ENCODE assay signal across 16 cellular contexts in the genomic region with DNA sequence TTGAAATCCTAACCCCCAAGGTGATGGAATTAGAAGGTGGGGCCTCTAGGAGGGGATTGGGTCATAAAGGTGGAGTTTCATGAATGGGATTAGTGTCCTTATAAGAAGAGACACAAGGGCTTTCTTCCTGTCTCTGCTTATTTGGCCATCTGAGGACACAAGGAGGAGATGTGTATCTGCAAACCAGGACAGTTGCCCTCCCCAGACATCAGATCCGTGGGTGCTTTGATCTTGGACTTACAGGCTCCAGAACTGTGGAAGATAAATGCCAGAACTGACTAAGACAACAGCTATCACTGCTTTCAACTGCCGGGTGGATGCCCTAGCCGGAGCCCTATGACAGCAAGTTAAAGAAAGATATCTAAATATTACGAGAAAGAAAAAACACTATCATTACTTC.
A peak's percentile ranks its signal among the peaks of the same experiment; 100 is the strongest.
DNase-seq lines count a peak whose midpoint lies in the region; TF ChIP-seq lines count a peak whose summit lies in the region.
"Had no signal": no experiment of that assay in that cellular context is flagged by ENCODE, and none has a peak within 500 bp of the region (broad histone marks: within the 10 kb centered on the region; RNA-seq: fewer than 3 reads in every experiment).

No MANE protein-coding gene starts in this region.

- H3K4me3 ChIP-seq in esophagus muscularis mucosa (no peak overlapping the region), neural progenitor cell (no peak overlapping the region), transverse colon (no peak overlapping the region)
- H3K4me3 ChIP-seq: BLaER1 treated with 17β-estradiol and CSF1 and Interleukin-3, amounts not matched to agents 10 nM and 100 nM; HAP-1 had no signal

- H3K36me3 Mint-ChIP-seq in neural progenitor cell, result no peaks in the 10 kb centered on the region
- H3K36me3 Mint-ChIP-seq: CD4-positive, CD25-positive, alpha-beta regulatory T cell; CD8-positive, alpha-beta memory T cell had no signal

- no peaks in the 10 kb centered on the region for H3K79me2 ChIP-seq in neural progenitor cell (ENCODE audit: low read depth)

- H3K27me3 ChIP-seq in esophagus muscularis mucosa, result no peaks in the 10 kb centered on the region
- no peaks in the 10 kb centered on the region for H3K27me3 ChIP-seq in neural progenitor cell
- no peaks in the 10 kb centered on the region for H3K27me3 ChIP-seq in transverse colon
- H3K27me3 ChIP-seq: BLaER1 treated with 17β-estradiol and CSF1 and Interleukin-3, amounts not matched to agents 10 nM and 100 nM had no signal

- H3K27me3 Mint-ChIP-seq in neural progenitor cell (ENCODE audit: insufficient read depth, low read depth), result peaks cover 6% of the 10 kb centered on the region

- H3K9me3 Mint-ChIP-seq in neural progenitor cell, result no peaks in the 10 kb centered on the region
- H3K9me3 Mint-ChIP-seq: CD4-positive, CD25-positive, alpha-beta regulatory T cell; CD8-positive, alpha-beta memory T cell had no signal

- intact Hi-C loops in esophagus muscularis mucosa (cut with DNase I) (no loop called here), transverse colon (cut with DNase I; ENCODE audit: low total_unique reads) (no loop called here)

- TF ChIP-seq EP300 in esophagus muscularis mucosa (IDR thresholded peaks at IDR 0.05), result no peak
- TF ChIP-seq EP300 in transverse colon (IDR thresholded peaks at IDR 0.05; ENCODE audit: low read depth), result no peak

- no peaks in the 10 kb centered on the region for H3K4me1 ChIP-seq in esophagus muscularis mucosa
- H3K4me1 ChIP-seq in neural progenitor cell, result peaks cover 19% of the 10 kb centered on the region
- H3K4me1 ChIP-seq in transverse colon, result no peaks in the 10 kb centered on the region
- H3K4me1 ChIP-seq: HAP-1 had no signal

- TF ChIP-seq POLR2A in esophagus muscularis mucosa (IDR thresholded peaks at IDR 0.05; ENCODE audit: low read depth) (no peak), transverse colon (IDR thresholded peaks at IDR 0.05) (no peak)

- H3K36me3 ChIP-seq in esophagus muscularis mucosa (no peaks in the 10 kb centered on the region), neural progenitor cell (no peaks in the 10 kb centered on the region), transverse colon (no peaks in the 10 kb centered on the region)
- H3K36me3 ChIP-seq: BLaER1 treated with 17β-estradiol and CSF1 and Interleukin-3, amounts not matched to agents 10 nM and 100 nM had no signal

- no peak overlapping the region for H2AFZ ChIP-seq in neural progenitor cell (replicated peaks)

- no peaks in the 10 kb centered on the region for H3K9me3 ChIP-seq in esophagus muscularis mucosa
- no peaks in the 10 kb centered on the region for H3K9me3 ChIP-seq in neural progenitor cell (ENCODE audit: low read depth)
- H3K9me3 ChIP-seq in transverse colon, result no peaks in the 10 kb centered on the region
- H3K9me3 ChIP-seq: BLaER1 treated with 17β-estradiol and CSF1 and Interleukin-3, amounts not matched to agents 10 nM and 100 nM; HAP-1 had no signal

- in situ Hi-C loops in transverse colon (cut with MboI; ENCODE audit: low pct_ligation_motif_present in 1 of 4, low pct_unique_long_range_greater_than_20kb in 1 of 4, low sequenced_read_pairs in 3 of 4), result no loop called here

- no peak overlapping the region for H3K9ac ChIP-seq in neural progenitor cell
- H3K9ac ChIP-seq: BLaER1 treated with 17β-estradiol and CSF1 and Interleukin-3, amounts not matched to agents 10 nM and 100 nM had no signal

- no peak overlapping the region for H3K27ac ChIP-seq in esophagus muscularis mucosa (replicated peaks in 1 of 4)
- no peak overlapping the region for H3K27ac ChIP-seq in neural progenitor cell
- H3K27ac ChIP-seq in transverse colon, result no peak overlapping the region
- H3K27ac ChIP-seq: BLaER1 treated with 17β-estradiol and CSF1 and Interleukin-3, amounts not matched to agents 10 nM and 100 nM had no signal

- no peaks in the 10 kb centered on the region for H3F3A ChIP-seq in neural progenitor cell (ENCODE audit: low read depth)

- H3K4me2 ChIP-seq in neural progenitor cell, result no peak overlapping the region
- H3K4me2 ChIP-seq: BLaER1 treated with 17β-estradiol and CSF1 and Interleukin-3, amounts not matched to agents 10 nM and 100 nM had no signal

- DNase-seq in NCI-H82 (lab: John Stamatoyannopoulos, UW) (peak; percentile 74), esophagus muscularis mucosa (ENCODE audit: extremely low spot score) (peak; percentile 68), neural progenitor cell (ENCODE audit: low spot score) (no peak), transverse colon (no peak), iPS-NIHi7 (ENCODE audit: extremely low spot score) (no peak), NCI-H345 (lab: John Stamatoyannopoulos, UW) (no peak)
- DNase-seq: CD4-positive, CD25-positive, alpha-beta regulatory T cell; CD8-positive, alpha-beta memory T cell; COR-L47; DMS 273 treated with DMSO at 0.1 percent for 48 hours; DMS53; DND-41; EL had no signal

- no peaks in the 10 kb centered on the region for H4K20me1 ChIP-seq in neural progenitor cell (ENCODE audit: low read depth)
- H4K20me1 ChIP-seq: BLaER1 treated with 17β-estradiol and CSF1 and Interleukin-3, amounts not matched to agents 10 nM and 100 nM had no signal

- peak overlapping the region; percentile 75 for H3K27ac Mint-ChIP-seq in neural progenitor cell
- H3K27ac Mint-ChIP-seq: B cell; CD4-positive, CD25-positive, alpha-beta regulatory T cell; CD8-positive, alpha-beta memory T cell had no signal

- TF ChIP-seq CTCF in esophagus muscularis mucosa (IDR thresholded peaks at IDR 0.05) (no peak), neural progenitor cell (IDR thresholded peaks at IDR 0.05) (no peak), transverse colon (IDR thresholded peaks at IDR 0.05) (no peak)

- 62% methylated on average over 4 of the region's 4 CpGs for WGBS in esophagus muscularis mucosa
- 65 to 95% methylated on average over 3 to 4 of the region's 4 CpGs for WGBS in transverse colon (ENCODE audit: low coverage in 1 of 2), 2 donors

- peaks cover 25% of the 10 kb centered on the region for H3K4me1 Mint-ChIP-seq in neural progenitor cell
- H3K4me1 Mint-ChIP-seq: B cell; CD4-positive, CD25-positive, alpha-beta regulatory T cell; CD8-positive, alpha-beta memory T cell had no signal

- no peak overlapping the region for H3K4me3 Mint-ChIP-seq in neural progenitor cell
- H3K4me3 Mint-ChIP-seq: B cell; CD4-positive, CD25-positive, alpha-beta regulatory T cell; CD8-positive, alpha-beta memory T cell had no signal

Comparison
In these comparisons a context has a peak if more than half of its experiments do, and no peak if none do; other contexts are left out.
1. DNase-seq: peak in NCI-H82 (single experiment) and esophagus muscularis mucosa (single experiment); none in neural progenitor cell (single experiment), transverse colon (single experiment), iPS-NIHi7 (single experiment) and NCI-H345 (single experiment).